ENCODE assay signal across 8 cellular contexts in genomic region chr17:56679148-56679766, GRCh38.
DNase-seq lines count a peak whose midpoint lies in the region; ATAC-seq and TF ChIP-seq lines count a peak whose summit lies in the region.

No MANE protein-coding gene starts in this region.

- H3K4me3 ChIP-seq in BLaER1 treated with 17β-estradiol and CSF1 and Interleukin-3, amounts not matched to agents 10 nM and 100 nM = peak overlapping the region in 8 of 10 experiments; percentile 21 to 54 (median 44); a peak in 12 of 20 replicates
- H3K4me3 ChIP-seq in Panc1 (ENCODE audit: low read depth in 2 of 2, low read length in 2 of 2) = no peak overlapping the region; a peak in 1 of 4 replicates

- POLR2A ChIA-PET in Panc1 (lab: Charles Lee) = interaction anchor here (0.6 kb wide), 1 partner anchor 11 kb away, joined by 3 read pairs; no protein-coding TSS in a partner anchor

- intact Hi-C loops in Panc1 (cut with micrococcal nuclease; ENCODE audit: unreplicated experiment) = no loop called here

- peak overlapping the region in 9 of 11 experiments; percentile 26 to 97 (median 92); a peak in 17 of 22 replicates for H3K27ac ChIP-seq in BLaER1 treated with 17β-estradiol and CSF1 and Interleukin-3, amounts not matched to agents 10 nM and 100 nM
- no peak overlapping the region for H3K27ac ChIP-seq in Panc1 (ENCODE audit: low read length)

- peaks cover 0 to 9% (median 0%) of the 10 kb centered on the region in 11 experiments; a peak in 3 of 22 replicates for H3K27me3 ChIP-seq in BLaER1 treated with 17β-estradiol and CSF1 and Interleukin-3, amounts not matched to agents 10 nM and 100 nM
- H3K27me3 ChIP-seq in Panc1 (ENCODE audit: control insufficient read depth, insufficient read depth, low read length) = no peaks in the 10 kb centered on the region

- peak; percentile 49 for ATAC-seq in GM21576 (IDR thresholded peaks at IDR 0.05; ENCODE audit: unreplicated experiment)
- ATAC-seq in Panc1 = peak; percentile 81; the same call in 1 of the 2 replicates
- peak; percentile 42 to 56 for ATAC-seq in naive B cell (ENCODE audit: low read depth in 2 of 2)
- ATAC-seq in HG03196 (IDR thresholded peaks at IDR 0.05; ENCODE audit: unreplicated experiment) = no peak
- ATAC-seq in GM21619 (IDR thresholded peaks at IDR 0.05; ENCODE audit: unreplicated experiment) = no peak

- H3K4me2 ChIP-seq in BLaER1 treated with 17β-estradiol and CSF1 and Interleukin-3, amounts not matched to agents 10 nM and 100 nM = peak overlapping the region; percentile 78 to 96 (median 85)

- DNase-seq in Panc1 (ENCODE audit: low read depth, low spot score) (no peak), erythroblast (lab: John Stamatoyannopoulos, UW) (peak; percentile 4 to 5), naive B cell (no peak), 8988T (no peak)

- no peaks in the 10 kb centered on the region for H4K20me1 ChIP-seq in BLaER1 treated with 17β-estradiol and CSF1 and Interleukin-3, amounts not matched to agents 10 nM and 100 nM

- peak overlapping the region in 1 of 6 donors; percentile 69 for H3K27ac Mint-ChIP-seq in naive B cell

- 0 out of 22 replicates have a peak, but pooled peaks cover 0 to 3% (median 0%) of the 10 kb centered on the region in 11 experiments for H3K9me3 ChIP-seq in BLaER1 treated with 17β-estradiol and CSF1 and Interleukin-3, amounts not matched to agents 10 nM and 100 nM (replicated peaks in 1 of 11)
- H3K9me3 ChIP-seq in Panc1 (ENCODE audit: control insufficient read depth, insufficient read depth, low read depth, low read length) = no peaks in the 10 kb centered on the region

- BruUV-seq in Panc1 (replicated peaks; lab: Mats Ljungman, UMichigan) = no TSS peak

- no peaks in the 10 kb centered on the region for H3K9me3 Mint-ChIP-seq in naive B cell

- H3K4me1 ChIP-seq in BLaER1 treated with 17β-estradiol and CSF1 and Interleukin-3, amounts not matched to agents 10 nM and 100 nM = peaks cover 35 to 88% (median 82%) of the 10 kb centered on the region in 10 experiments
- H3K4me1 ChIP-seq in Panc1 (ENCODE audit: control insufficient read depth, insufficient read depth, low read length) = 0 out of 2 replicates have a peak, but pooled peaks cover 5% of the 10 kb centered on the region

- no peak for TF ChIP-seq POLR2A in erythroblast (IDR thresholded peaks at IDR 0.05; ENCODE audit: low read length)

- TF ChIP-seq CTCF in Panc1 (IDR thresholded peaks at IDR 0.05) = peak; percentile 85

- no peaks in the 10 kb centered on the region for H3K36me3 ChIP-seq in BLaER1 treated with 17β-estradiol and CSF1 and Interleukin-3, amounts not matched to agents 10 nM and 100 nM
- H3K36me3 ChIP-seq in Panc1 (ENCODE audit: control insufficient read depth, insufficient read depth, low read length) = no peaks in the 10 kb centered on the region

- peak overlapping the region; percentile 24 to 82 (median 70); a peak in 20 of 22 replicates for H3K9ac ChIP-seq in BLaER1 treated with 17β-estradiol and CSF1 and Interleukin-3, amounts not matched to agents 10 nM and 100 nM

- CTCF ChIA-PET in Panc1 (lab: Charles Lee) = interaction anchor here (1.1 to 1.6 kb wide), 2 partner anchors 16 to 36 kb away, joined by 7 to 10 read pairs; no protein-coding TSS in a partner anchor

- H3K4me3 Mint-ChIP-seq in naive B cell = peak overlapping the region; percentile 3 to 84 (median 66)

- in situ Hi-C loops in Panc1 (cut with HindIII; ENCODE audit: low pct_unique_long_range_greater_than_20kb, low sequenced_read_pairs) = no loop called here

- H3K27me3 Mint-ChIP-seq in naive B cell = peaks cover 19 to 32% (median 20%) of the 10 kb centered on the region in 3 donors

- no peaks in the 10 kb centered on the region for H3K36me3 Mint-ChIP-seq in naive B cell

- peaks cover 6 to 13% (median 12%) of the 10 kb centered on the region in 3 donors for H3K4me1 Mint-ChIP-seq in naive B cell

Comparison
In these comparisons a context has a peak if more than half of its experiments do, and no peak if none do; other contexts are left out.
1. H3K4me3 ChIP-seq: peak in BLaER1 treated with 17β-estradiol and CSF1 and Interleukin-3, amounts not matched to agents 10 nM and 100 nM (8 of 10); none in Panc1 (0 of 2).
2. ATAC-seq: peak in GM21576 (single experiment), Panc1 (single experiment) and naive B cell (2 of 2); none in HG03196 (single experiment) and GM21619 (single experiment).
3. DNase-seq: peak in erythroblast (2 of 2); none in Panc1 (single experiment), naive B cell (single experiment) and 8988T (single experiment).